Comparison of ENCODE assay signal across 21 cellular contexts in the genomic region with DNA sequence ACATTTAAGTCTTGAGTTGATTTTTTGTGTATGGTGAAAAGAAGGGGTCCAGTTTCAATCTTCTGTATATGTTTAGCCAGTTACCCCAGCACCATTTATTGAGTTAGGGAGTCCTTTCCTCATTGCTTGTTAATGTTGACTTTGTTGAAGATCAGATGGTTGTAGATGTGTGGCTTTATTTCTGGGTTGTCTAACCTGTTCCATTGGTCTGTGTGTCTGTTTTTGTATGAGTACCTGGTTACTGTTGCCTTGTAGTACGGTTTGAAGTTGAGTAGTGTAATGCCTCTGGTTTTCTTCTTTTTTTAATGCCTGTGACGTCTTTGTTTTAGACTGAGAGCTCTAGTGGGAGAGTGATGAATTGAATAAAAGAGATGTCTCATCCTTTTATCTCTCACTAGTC.
"Had no signal": no experiment of that assay in that cellular context is flagged by ENCODE, and none has a peak within 500 bp of the region (broad histone marks: within the 10 kb centered on the region; RNA-seq: fewer than 3 reads in every experiment).

No MANE protein-coding gene starts in this region.

- H3K4me3 ChIP-seq: coronary artery, hepatocyte, lower lobe of right lung, right lobe of liver, stomach, thyroid gland, vagina had no signal

- DNase-seq: dermis blood vessel endothelial cell; effector memory CD8-positive, alpha-beta T cell; head of caudate nucleus; left colon; left ventricle myocardium superior; lower lobe of right lung; naive thymus-derived CD8-positive, alpha-beta T cell; nephron progenitor cell; occipital lobe; right lobe of liver; small intestine; stimulated activated CD4-positive, alpha-beta T cell treated with anti-CD3 and anti-CD28 coated beads, Interleukin-12 subunit alpha, Interleukin-12 subunit beta, amount 100 ng/mL, for 4 hours; stimulated activated CD4-positive, alpha-beta T cell treated with anti-CD3 and anti-CD28 coated beads, Interleukin-1b, Interleukin-23, amount 100 ng/mL, for 48 hours; stimulated activated CD4-positive, alpha-beta T cell treated with anti-CD3 and anti-CD28 coated beads, Interleukin-4, amount 100 ng/mL, for 24 hours; stimulated activated naive CD4-positive, alpha-beta T cell treated with Interleukin-2 at 50 U/mL for 16 hours; stomach; thyroid gland had no signal

- H3K27me3 ChIP-seq: hepatocyte, right lobe of liver, stomach, thyroid gland, vagina had no signal

- H2AFZ ChIP-seq: hepatocyte, parathyroid adenoma had no signal

- H3K4me1 ChIP-seq: lower lobe of right lung, parathyroid adenoma, right lobe of liver, thyroid gland, vagina had no signal

- H3K9me3 ChIP-seq: right lobe of liver, thyroid gland, vagina had no signal

- H3K9ac ChIP-seq: parathyroid adenoma had no signal

- H3K36me3 ChIP-seq: lower lobe of right lung, right lobe of liver, stomach, thyroid gland, vagina had no signal

- H3K79me2 ChIP-seq: hepatocyte had no signal

- H3K27ac ChIP-seq: coronary artery, hepatocyte, lower lobe of right lung, parathyroid adenoma, right lobe of liver, stomach, thyroid gland, vagina had no signal

- H3K4me2 ChIP-seq: hepatocyte had no signal
